In genomic region chr12:57429473-57430116, GRCh38 we compare ENCODE assay signal across 1 cellular context.
A peak's percentile ranks its signal among the peaks of the same experiment; 100 is the strongest.
TF ChIP-seq lines count a peak whose summit lies in the region.

No MANE protein-coding gene starts in this region.

TF ChIP-seq in K562, 482 proteins besides CTCF, POLR2A, EP300 and RAD21 (continues in another document):
- TF ChIP-seq MYC (IDR thresholded peaks at IDR 0.05; ENCODE audit: low read depth, low read length): peak; percentile 84
- no peak for TF ChIP-seq MYC (CRISPR knock-in tag; IDR thresholded peaks at IDR 0.05; ENCODE audit: borderline replicate concordance, low read depth)
- no peak for TF ChIP-seq ZBTB33 (CRISPR knock-in tag; IDR thresholded peaks at IDR 0.05)
- TF ChIP-seq NCOR1 (IDR thresholded peaks at IDR 0.05): 0 out of 2 replicates have a peak, but pooled peaks have one; percentile 25
- TF ChIP-seq SMAD1 (IDR thresholded peaks at IDR 0.05; ENCODE audit: low read depth, low read length, partially characterized antibody): no peak
- peak; percentile 35; the same call in 1 of the 2 replicates for TF ChIP-seq DPF2 (IDR thresholded peaks at IDR 0.05)
- peak; percentile 86 to 87 for TF ChIP-seq MNT (conservative IDR thresholded peaks at IDR 0.05)
- peak; percentile 61 for TF ChIP-seq CBFA2T3 (IDR thresholded peaks at IDR 0.05)
- TF ChIP-seq KDM1A (IDR thresholded peaks at IDR 0.05): peak in 1 of 2 experiments; percentile 19; a peak in 1 of 4 replicates
- no peak for TF ChIP-seq MITF (IDR thresholded peaks at IDR 0.05)
- peak; percentile 77; the same call in 1 of the 2 replicates for TF ChIP-seq MXI1 (IDR thresholded peaks at IDR 0.05; ENCODE audit: low read depth, low read length)
- TF ChIP-seq NFATC3 (IDR thresholded peaks at IDR 0.05): no peak
- TF ChIP-seq TAL1 (IDR thresholded peaks at IDR 0.05): peak; percentile 49
- TF ChIP-seq CUX1 (CRISPR knock-in tag; IDR thresholded peaks at IDR 0.05): peak; percentile 29; the same call in 1 of the 2 replicates
- TF ChIP-seq HDAC1 (IDR thresholded peaks at IDR 0.05): peak in 1 of 2 experiments; percentile 54; a peak in 1 of 4 replicates
- TF ChIP-seq ZNF740 (CRISPR knock-in tag; IDR thresholded peaks at IDR 0.05): peak; percentile 76; the same call in 1 of the 2 replicates
- TF ChIP-seq ZNF740 (tag; IDR thresholded peaks at IDR 0.05): 0 out of 4 replicates have a peak, but pooled peaks of 1 of the 2 experiments have one; percentile 44
- TF ChIP-seq NRF1 (conservative IDR thresholded peaks at IDR 0.05 in 1 of 2, IDR thresholded peaks at IDR 0.05 in 1 of 2): 0 out of 4 replicates have a peak, but pooled peaks of 1 of the 2 experiments have one; percentile 9
- no peak for TF ChIP-seq GTF3C2 (IDR thresholded peaks at IDR 0.05; ENCODE audit: borderline replicate concordance, extremely low read depth, insufficient read length)
- TF ChIP-seq ZNF263 (CRISPR knock-in tag; IDR thresholded peaks at IDR 0.05; ENCODE audit: borderline replicate concordance): peak; percentile 24; the same call in 1 of the 2 replicates
- TF ChIP-seq ILK (tag; IDR thresholded peaks at IDR 0.05; ENCODE audit: borderline replicate concordance, low read depth): no peak
- peak; percentile 39; the same call in 1 of the 2 replicates for TF ChIP-seq SMARCA4 (IDR thresholded peaks at IDR 0.05)
- TF ChIP-seq TCF3 (CRISPR knock-in tag; IDR thresholded peaks at IDR 0.05): peak; percentile 26; the same call in 1 of the 2 replicates
- peak; percentile 19; the same call in 1 of the 2 replicates for TF ChIP-seq RAD51 (IDR thresholded peaks at IDR 0.05; ENCODE audit: borderline replicate concordance, low read depth)
- TF ChIP-seq L3MBTL2 (IDR thresholded peaks at IDR 0.05): peak; percentile 55; the same call in 1 of the 2 replicates
- peak; percentile 65; the same call in 1 of the 2 replicates for TF ChIP-seq EP400 (IDR thresholded peaks at IDR 0.05)
- no peak for TF ChIP-seq ZNF212 (CRISPR knock-in tag; IDR thresholded peaks at IDR 0.05)
- TF ChIP-seq NKRF (IDR thresholded peaks at IDR 0.05; ENCODE audit: borderline replicate concordance): peak; percentile 65; the same call in 1 of the 2 replicates
